1 cellular context compared by ENCODE assay signal in the genomic region with DNA sequence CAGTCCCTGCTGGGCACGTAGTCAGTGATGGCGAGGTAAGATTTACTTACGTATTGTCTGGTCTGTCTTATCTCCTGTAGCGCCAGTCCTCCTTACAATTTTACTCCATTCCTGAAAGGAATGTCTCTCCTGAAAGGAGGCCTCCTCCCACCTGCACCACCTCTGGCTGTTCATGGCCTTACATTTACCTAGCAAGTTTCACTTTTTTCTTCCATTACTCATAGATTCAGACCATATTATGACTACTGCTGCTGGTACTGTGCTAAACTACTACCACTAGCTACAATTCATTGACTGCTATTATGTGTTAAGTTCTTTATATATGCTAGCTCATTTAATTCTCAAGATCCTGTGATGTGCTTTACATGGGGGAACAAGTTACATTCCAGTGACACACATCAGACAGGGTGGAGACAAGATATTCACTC.
TF ChIP-seq lines count a peak whose summit lies in the region.

No MANE protein-coding gene starts in this region.

TF ChIP-seq in GM23338, 12 proteins besides CTCF, POLR2A, EP300 and RAD21 (continued from another document):
- TF ChIP-seq CREB1 (CRISPR knock-in tag; IDR thresholded peaks at IDR 0.05; ENCODE audit: low read depth), result no peak
- TF ChIP-seq EZH2 (IDR thresholded peaks at IDR 0.05; ENCODE audit: low read depth, unreplicated experiment), result no peak
- TF ChIP-seq, protein P1, sequence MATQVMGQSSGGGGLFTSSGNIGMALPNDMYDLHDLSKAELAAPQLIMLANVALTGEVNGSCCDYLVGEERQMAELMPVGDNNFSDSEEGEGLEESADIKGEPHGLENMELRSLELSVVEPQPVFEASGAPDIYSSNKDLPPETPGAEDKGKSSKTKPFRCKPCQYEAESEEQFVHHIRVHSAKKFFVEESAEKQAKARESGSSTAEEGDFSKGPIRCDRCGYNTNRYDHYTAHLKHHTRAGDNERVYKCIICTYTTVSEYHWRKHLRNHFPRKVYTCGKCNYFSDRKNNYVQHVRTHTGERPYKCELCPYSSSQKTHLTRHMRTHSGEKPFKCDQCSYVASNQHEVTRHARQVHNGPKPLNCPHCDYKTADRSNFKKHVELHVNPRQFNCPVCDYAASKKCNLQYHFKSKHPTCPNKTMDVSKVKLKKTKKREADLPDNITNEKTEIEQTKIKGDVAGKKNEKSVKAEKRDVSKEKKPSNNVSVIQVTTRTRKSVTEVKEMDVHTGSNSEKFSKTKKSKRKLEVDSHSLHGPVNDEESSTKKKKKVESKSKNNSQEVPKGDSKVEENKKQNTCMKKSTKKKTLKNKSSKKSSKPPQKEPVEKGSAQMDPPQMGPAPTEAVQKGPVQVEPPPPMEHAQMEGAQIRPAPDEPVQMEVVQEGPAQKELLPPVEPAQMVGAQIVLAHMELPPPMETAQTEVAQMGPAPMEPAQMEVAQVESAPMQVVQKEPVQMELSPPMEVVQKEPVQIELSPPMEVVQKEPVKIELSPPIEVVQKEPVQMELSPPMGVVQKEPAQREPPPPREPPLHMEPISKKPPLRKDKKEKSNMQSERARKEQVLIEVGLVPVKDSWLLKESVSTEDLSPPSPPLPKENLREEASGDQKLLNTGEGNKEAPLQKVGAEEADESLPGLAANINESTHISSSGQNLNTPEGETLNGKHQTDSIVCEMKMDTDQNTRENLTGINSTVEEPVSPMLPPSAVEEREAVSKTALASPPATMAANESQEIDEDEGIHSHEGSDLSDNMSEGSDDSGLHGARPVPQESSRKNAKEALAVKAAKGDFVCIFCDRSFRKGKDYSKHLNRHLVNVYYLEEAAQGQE (IDR thresholded peaks at IDR 0.05; ENCODE audit: unreplicated experiment), result no peak
- no peak for TF ChIP-seq ZNF114 (CRISPR knock-in tag; IDR thresholded peaks at IDR 0.05)
- no peak for TF ChIP-seq JUNB (IDR thresholded peaks at IDR 0.05; ENCODE audit: unreplicated experiment)
- no peak for TF ChIP-seq STAT1 (IDR thresholded peaks at IDR 0.05; ENCODE audit: unreplicated experiment)
- TF ChIP-seq ZNF331 (CRISPR knock-in tag; IDR thresholded peaks at IDR 0.05; ENCODE audit: low read depth), result no peak
- TF ChIP-seq, protein P2, sequence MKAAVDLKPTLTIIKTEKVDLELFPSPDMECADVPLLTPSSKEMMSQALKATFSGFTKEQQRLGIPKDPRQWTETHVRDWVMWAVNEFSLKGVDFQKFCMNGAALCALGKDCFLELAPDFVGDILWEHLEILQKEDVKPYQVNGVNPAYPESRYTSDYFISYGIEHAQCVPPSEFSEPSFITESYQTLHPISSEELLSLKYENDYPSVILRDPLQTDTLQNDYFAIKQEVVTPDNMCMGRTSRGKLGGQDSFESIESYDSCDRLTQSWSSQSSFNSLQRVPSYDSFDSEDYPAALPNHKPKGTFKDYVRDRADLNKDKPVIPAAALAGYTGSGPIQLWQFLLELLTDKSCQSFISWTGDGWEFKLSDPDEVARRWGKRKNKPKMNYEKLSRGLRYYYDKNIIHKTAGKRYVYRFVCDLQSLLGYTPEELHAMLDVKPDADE (IDR thresholded peaks at IDR 0.05), result no peak
TF ChIP-seq in GM23338: peak in this region for 0.
